Comparison of ENCODE assay signal across 9 cellular contexts in genomic region chr13:31395090-31395489, GRCh38.
"Had no signal": no experiment of that assay in that cellular context is flagged by ENCODE, and none has a peak within 500 bp of the region (broad histone marks: within the 10 kb centered on the region; RNA-seq: fewer than 3 reads in every experiment).

No MANE protein-coding gene starts in this region.

- ATAC-seq: HCT116, HepG2 had no signal

- H3K4me1 Mint-ChIP-seq: IgD-negative memory B cell had no signal

- H3K9ac ChIP-seq: GM23248 had no signal

- H2AFZ ChIP-seq: GM23248 had no signal

- H3K27ac ChIP-seq: GM23248, HL-60 had no signal

- H3K36me3 ChIP-seq: HAP-1 had no signal

- H3K27ac Mint-ChIP-seq: HFFc6 had no signal

- H3K4me3 Mint-ChIP-seq: HFFc6, IgD-negative memory B cell had no signal

- DNase-seq: GM23248, GOT3, H7, HFFc6 had no signal

- H3K27me3 Mint-ChIP-seq: IgD-negative memory B cell had no signal

- H3K4me3 ChIP-seq: GM23248, HAP-1 had no signal
